ENCODE assay signal across 1 cellular context in genomic region chr2:37377187-37377532, GRCh38.
TF ChIP-seq lines count a peak whose summit lies in the region.

No MANE protein-coding gene starts in this region.

TF ChIP-seq in WTC11, 78 proteins besides CTCF, POLR2A, EP300 and RAD21 (continued from another document):
- TF ChIP-seq ZNF281 (CRISPR knock-in tag; IDR thresholded peaks at IDR 0.05), result no peak
